In genomic region chr7:143287935-143288826, GRCh38 we compare ENCODE assay signal across 1 cellular context.
A peak's percentile ranks its signal among the peaks of the same experiment; 100 is the strongest.
TF ChIP-seq lines count a peak whose summit lies in the region.

TSS of gene CASP2 (plus strand) at chr7:143288351. CDS start at chr7:143288456, 105 bp downstream.

TF ChIP-seq in HepG2, 621 proteins besides CTCF, POLR2A, EP300 and RAD21 (continued from another document):
- TF ChIP-seq, protein P1, sequence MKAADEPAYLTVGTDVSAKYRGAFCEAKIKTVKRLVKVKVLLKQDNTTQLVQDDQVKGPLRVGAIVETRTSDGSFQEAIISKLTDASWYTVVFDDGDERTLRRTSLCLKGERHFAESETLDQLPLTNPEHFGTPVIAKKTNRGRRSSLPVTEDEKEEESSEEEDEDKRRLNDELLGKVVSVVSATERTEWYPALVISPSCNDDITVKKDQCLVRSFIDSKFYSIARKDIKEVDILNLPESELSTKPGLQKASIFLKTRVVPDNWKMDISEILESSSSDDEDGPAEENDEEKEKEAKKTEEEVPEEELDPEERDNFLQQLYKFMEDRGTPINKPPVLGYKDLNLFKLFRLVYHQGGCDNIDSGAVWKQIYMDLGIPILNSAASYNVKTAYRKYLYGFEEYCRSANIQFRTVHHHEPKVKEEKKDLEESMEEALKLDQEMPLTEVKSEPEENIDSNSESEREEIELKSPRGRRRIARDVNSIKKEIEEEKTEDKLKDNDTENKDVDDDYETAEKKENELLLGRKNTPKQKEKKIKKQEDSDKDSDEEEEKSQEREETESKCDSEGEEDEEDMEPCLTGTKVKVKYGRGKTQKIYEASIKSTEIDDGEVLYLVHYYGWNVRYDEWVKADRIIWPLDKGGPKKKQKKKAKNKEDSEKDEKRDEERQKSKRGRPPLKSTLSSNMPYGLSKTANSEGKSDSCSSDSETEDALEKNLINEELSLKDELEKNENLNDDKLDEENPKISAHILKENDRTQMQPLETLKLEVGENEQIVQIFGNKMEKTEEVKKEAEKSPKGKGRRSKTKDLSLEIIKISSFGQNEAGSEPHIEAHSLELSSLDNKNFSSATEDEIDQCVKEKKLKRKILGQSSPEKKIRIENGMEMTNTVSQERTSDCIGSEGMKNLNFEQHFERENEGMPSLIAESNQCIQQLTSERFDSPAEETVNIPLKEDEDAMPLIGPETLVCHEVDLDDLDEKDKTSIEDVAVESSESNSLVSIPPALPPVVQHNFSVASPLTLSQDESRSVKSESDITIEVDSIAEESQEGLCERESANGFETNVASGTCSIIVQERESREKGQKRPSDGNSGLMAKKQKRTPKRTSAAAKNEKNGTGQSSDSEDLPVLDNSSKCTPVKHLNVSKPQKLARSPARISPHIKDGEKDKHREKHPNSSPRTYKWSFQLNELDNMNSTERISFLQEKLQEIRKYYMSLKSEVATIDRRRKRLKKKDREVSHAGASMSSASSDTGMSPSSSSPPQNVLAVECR (CRISPR knock-in tag; IDR thresholded peaks at IDR 0.05; ENCODE audit: borderline replicate concordance) = peak; percentile 92
- TF ChIP-seq ZNF205 (CRISPR knock-in tag; IDR thresholded peaks at IDR 0.05) = no peak; the same call in 1 of the 2 replicates
- peak; percentile 51; the same call in 1 of the 2 replicates for TF ChIP-seq RXRA (CRISPR knock-in tag; IDR thresholded peaks at IDR 0.05)
- TF ChIP-seq NFE2 (CRISPR knock-in tag; IDR thresholded peaks at IDR 0.05) = no peak
- no peak for TF ChIP-seq NFRKB (IDR thresholded peaks at IDR 0.05)
- TF ChIP-seq ZNF781 (CRISPR knock-in tag; IDR thresholded peaks at IDR 0.05; ENCODE audit: borderline replicate concordance, not compliant biosample characterization) = no peak
- 0 out of 2 replicates have a peak, but pooled peaks have one; percentile 42 for TF ChIP-seq GFI1 (CRISPR knock-in tag; IDR thresholded peaks at IDR 0.05; ENCODE audit: borderline replicate concordance)
- no peak for TF ChIP-seq MAFK (conservative IDR thresholded peaks at IDR 0.05 in 1 of 2, IDR thresholded peaks at IDR 0.05 in 1 of 2; ENCODE audit: low read length in 2 of 2)
